In the genomic region with DNA sequence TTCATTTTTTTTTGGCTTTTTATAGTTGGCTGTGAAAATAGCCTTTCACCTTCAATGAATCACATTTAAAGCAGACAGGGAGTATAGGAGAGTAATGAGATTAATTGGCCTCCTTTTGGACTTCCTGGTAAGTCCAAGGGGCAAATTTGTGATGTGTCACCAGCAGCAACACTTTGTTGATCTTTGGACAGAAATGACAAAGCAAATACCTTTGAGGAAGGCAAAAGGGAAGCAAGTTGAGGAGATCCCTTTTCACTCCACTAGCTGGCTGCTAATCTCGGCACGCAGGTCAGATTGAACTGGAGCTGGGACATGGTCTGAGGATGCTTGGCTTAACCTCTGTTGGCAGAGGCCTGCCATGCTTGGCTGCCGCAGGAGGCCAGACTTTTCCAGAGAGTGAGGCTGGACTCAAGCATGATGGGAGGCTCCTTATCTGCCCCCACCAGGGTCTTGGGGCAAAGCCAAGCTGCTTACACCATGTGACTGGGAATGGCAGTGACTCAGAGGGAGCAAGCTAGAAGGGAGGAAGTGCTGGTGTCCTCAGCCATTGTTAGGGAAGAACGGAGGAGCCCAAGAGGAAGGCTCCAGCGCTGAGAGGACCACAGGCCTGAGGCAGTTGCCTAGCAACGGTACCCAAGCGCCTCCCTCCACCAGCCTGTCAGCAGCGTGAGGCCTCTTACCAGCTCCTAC, we compare ENCODE assay signal across 8 cellular contexts.
DNase-seq lines count a peak whose midpoint lies in the region; ATAC-seq and TF ChIP-seq lines count a peak whose summit lies in the region.

No MANE protein-coding gene starts in this region.

- H3K36me3 Mint-ChIP-seq in activated T-helper 2 cell treated with anti-CD3 and anti-CD28 coated beads, Interferon-gamma antibody, Interleukin-2, Interleukin-4, amounts not matched to agents 10 μg/mL and 5 μg/mL and 100 μg/mL, durations not matched to agents 14 hours and 24 hours and 36 hours (ENCODE audit: low read depth): no peaks in the 10 kb centered on the region

- in situ Hi-C loops in astrocyte of the cerebellum (cut with HindIII; ENCODE audit: low sequenced_read_pairs): no loop called here

- peaks cover 5% of the 10 kb centered on the region for H3K27me3 Mint-ChIP-seq in activated T-helper 2 cell treated with anti-CD3 and anti-CD28 coated beads, Interferon-gamma antibody, Interleukin-2, Interleukin-4, amounts not matched to agents 10 μg/mL and 5 μg/mL and 100 μg/mL, durations not matched to agents 14 hours and 24 hours and 36 hours (ENCODE audit: low read depth)

- no peak overlapping the region for H3K27ac Mint-ChIP-seq in activated T-helper 2 cell treated with anti-CD3 and anti-CD28 coated beads, Interferon-gamma antibody, Interleukin-2, Interleukin-4, amounts not matched to agents 10 μg/mL and 5 μg/mL and 100 μg/mL, durations not matched to agents 14 hours and 24 hours and 36 hours

- no peaks in the 10 kb centered on the region for H3K4me1 Mint-ChIP-seq in activated T-helper 2 cell treated with anti-CD3 and anti-CD28 coated beads, Interferon-gamma antibody, Interleukin-2, Interleukin-4, amounts not matched to agents 10 μg/mL and 5 μg/mL and 100 μg/mL, durations not matched to agents 14 hours and 24 hours and 36 hours (ENCODE audit: low read depth)

- H3K4me3 Mint-ChIP-seq in activated T-helper 2 cell treated with anti-CD3 and anti-CD28 coated beads, Interferon-gamma antibody, Interleukin-2, Interleukin-4, amounts not matched to agents 10 μg/mL and 5 μg/mL and 100 μg/mL, durations not matched to agents 14 hours and 24 hours and 36 hours (ENCODE audit: low read depth): no peak overlapping the region

- ATAC-seq in HG03457 (IDR thresholded peaks at IDR 0.05; ENCODE audit: unreplicated experiment): no peak

- DNase-seq in NCI-H1092 treated with DMSO at 0.1 percent for 48 hours (lab: John Stamatoyannopoulos, UW): peak; percentile 28
- DNase-seq in NCI-H1092 (lab: John Stamatoyannopoulos, UW): no peak
- peak; percentile 37 for DNase-seq in astrocyte of the cerebellum (ENCODE audit: low read depth)
- peak; percentile 78 for DNase-seq in iPS-NIHi7 (ENCODE audit: extremely low spot score)
- DNase-seq in superior temporal gyrus (ENCODE audit: extremely low spot score): peak; percentile 31
- no peak for DNase-seq in activated T-helper 2 cell treated with anti-CD3 and anti-CD28 coated beads, Interferon-gamma antibody, Interleukin-2, Interleukin-4, amounts not matched to agents 10 μg/mL and 5 μg/mL and 100 μg/mL, durations not matched to agents 14 hours and 24 hours and 36 hours (ENCODE audit: low spot score)
- DNase-seq in activated CD4-positive, alpha-beta T cell treated with anti-CD3 and anti-CD28 coated beads for 1 hour: no peak

- H3K9me3 Mint-ChIP-seq in activated T-helper 2 cell treated with anti-CD3 and anti-CD28 coated beads, Interferon-gamma antibody, Interleukin-2, Interleukin-4, amounts not matched to agents 10 μg/mL and 5 μg/mL and 100 μg/mL, durations not matched to agents 14 hours and 24 hours and 36 hours: no peaks in the 10 kb centered on the region

- no peak overlapping the region for H3K4me3 ChIP-seq in astrocyte of the cerebellum (ENCODE audit: low read depth, low read length)

- TF ChIP-seq CTCF in astrocyte of the cerebellum (IDR thresholded peaks at IDR 0.05; ENCODE audit: low read depth, low read length, missing control alignments): no peak

- intact Hi-C loops in activated T-helper 2 cell treated with anti-CD3 and anti-CD28 coated beads, Interferon-gamma antibody, Interleukin-2, Interleukin-4, amounts not matched to agents 10 μg/mL and 5 μg/mL and 100 μg/mL, durations not matched to agents 14 hours and 24 hours and 36 hours (cut with micrococcal nuclease): no loop called here

Comparison
In these comparisons a context has a peak if more than half of its experiments do, and no peak if none do; other contexts are left out.
1. DNase-seq: peak in NCI-H1092 treated with DMSO at 0.1 percent for 48 hours (single experiment), astrocyte of the cerebellum (single experiment), iPS-NIHi7 (single experiment) and superior temporal gyrus (single experiment); none in NCI-H1092 (single experiment), activated T-helper 2 cell treated with anti-CD3 and anti-CD28 coated beads, Interferon-gamma antibody, Interleukin-2, Interleukin-4, amounts not matched to agents 10 μg/mL and 5 μg/mL and 100 μg/mL, durations not matched to agents 14 hours and 24 hours and 36 hours (single experiment) and activated CD4-positive, alpha-beta T cell treated with anti-CD3 and anti-CD28 coated beads for 1 hour (single experiment).